Comparison of ENCODE assay signal across 17 cellular contexts in genomic region chr2:239276813-239277193, GRCh38.
DNase-seq lines count a peak whose midpoint lies in the region; ATAC-seq and TF ChIP-seq lines count a peak whose summit lies in the region.
"Had no signal": no experiment of that assay in that cellular context is flagged by ENCODE, and none has a peak within 500 bp of the region (broad histone marks: within the 10 kb centered on the region; RNA-seq: fewer than 3 reads in every experiment).

No MANE protein-coding gene starts in this region.

- ATAC-seq in DND-41 (ENCODE audit: insufficient read depth, low read depth) = peak; percentile 20; the same call in 1 of the 3 replicates
- ATAC-seq in GM18868 (IDR thresholded peaks at IDR 0.05; ENCODE audit: unreplicated experiment) = no peak
- ATAC-seq: left colon had no signal

- H4K20me1 ChIP-seq in DND-41 (ENCODE audit: insufficient read depth, low read length) (peaks cover 100% of the 10 kb centered on the region), neural progenitor cell (ENCODE audit: low read depth) (peaks cover 69% of the 10 kb centered on the region)

- peak; percentile 20; the same call in 1 of the 2 replicates for TF ChIP-seq CTCF in BE2C (IDR thresholded peaks at IDR 0.05; ENCODE audit: low read depth, low read length)
- peak; percentile 12 for TF ChIP-seq CTCF in DND-41 (IDR thresholded peaks at IDR 0.05; ENCODE audit: borderline replicate concordance, extremely low read depth, low read length, poor library complexity, severe bottlenecking)
- TF ChIP-seq CTCF in choroid plexus epithelial cell (conservative IDR thresholded peaks at IDR 0.05; ENCODE audit: low read depth, low read length) = peak; percentile 13
- peak; percentile 14 for TF ChIP-seq CTCF in neural progenitor cell (IDR thresholded peaks at IDR 0.05)

- peaks cover 37% of the 10 kb centered on the region for H3K4me1 ChIP-seq in BE2C
- H3K4me1 ChIP-seq in DND-41 (ENCODE audit: insufficient read depth, low read length) = peaks cover 95% of the 10 kb centered on the region
- peaks cover 18% of the 10 kb centered on the region for H3K4me1 ChIP-seq in neural progenitor cell
- H3K4me1 ChIP-seq: Caco-2 had no signal

- H3K4me1 Mint-ChIP-seq in neural progenitor cell = peaks cover 54% of the 10 kb centered on the region

- no peaks in the 10 kb centered on the region for H3K36me3 Mint-ChIP-seq in neural progenitor cell

- H3K27ac ChIP-seq in DND-41 (ENCODE audit: low read length) = peak overlapping the region; percentile 61
- no peak overlapping the region for H3K27ac ChIP-seq in neural progenitor cell

- H3K4me2 ChIP-seq in DND-41 (ENCODE audit: insufficient read depth, low read length) = peak overlapping the region; percentile 17; the same call in 1 of the 2 replicates
- no peak overlapping the region for H3K4me2 ChIP-seq in neural progenitor cell

- H3K9me3 Mint-ChIP-seq in neural progenitor cell = no peaks in the 10 kb centered on the region
- H3K9me3 Mint-ChIP-seq: stimulated activated naive CD8-positive, alpha-beta T cell treated with anti-CD3 and anti-CD28 coated beads, Interleukin-15, Interleukin-2, amounts not matched to agents 100 ng/mL and 50 ng/mL, for 24 hours had no signal

- H3K9ac ChIP-seq in DND-41 (ENCODE audit: low read depth, low read length) (no peak overlapping the region), neural progenitor cell (no peak overlapping the region)

- no peaks in the 10 kb centered on the region for H3K9me3 ChIP-seq in BE2C
- no peaks in the 10 kb centered on the region for H3K9me3 ChIP-seq in DND-41 (ENCODE audit: insufficient read depth, low read length, severe bottlenecking)
- H3K9me3 ChIP-seq in neural progenitor cell (ENCODE audit: low read depth) = no peaks in the 10 kb centered on the region
- H3K9me3 ChIP-seq: Caco-2 had no signal

- no peak overlapping the region for H2AFZ ChIP-seq in DND-41 (ENCODE audit: low read depth, low read length)
- H2AFZ ChIP-seq in neural progenitor cell (replicated peaks) = no peak overlapping the region

- peaks cover 100% of the 10 kb centered on the region for H3K79me2 ChIP-seq in DND-41 (ENCODE audit: insufficient read depth, low read length)
- H3K79me2 ChIP-seq in neural progenitor cell (ENCODE audit: low read depth) = peaks cover 80% of the 10 kb centered on the region

- H3K27me3 Mint-ChIP-seq in neural progenitor cell (ENCODE audit: insufficient read depth, low read depth) = peaks cover 8% of the 10 kb centered on the region

- H3K27me3 ChIP-seq in BE2C (no peaks in the 10 kb centered on the region), DND-41 (ENCODE audit: insufficient read depth, low read length, poor library complexity) (no peaks in the 10 kb centered on the region), neural progenitor cell (no peaks in the 10 kb centered on the region)

- H3K4me3 ChIP-seq in BE2C (ENCODE audit: low read depth, low read length) = no peak overlapping the region
- no peak overlapping the region for H3K4me3 ChIP-seq in DND-41 (ENCODE audit: low read depth in 1 of 2, low read length in 2 of 2)
- H3K4me3 ChIP-seq in choroid plexus epithelial cell (ENCODE audit: low read depth, low read length) = no peak overlapping the region
- no peak overlapping the region for H3K4me3 ChIP-seq in neural progenitor cell

- H3F3A ChIP-seq in neural progenitor cell (ENCODE audit: low read depth) = peaks cover 13% of the 10 kb centered on the region

- no peak overlapping the region for H3K4me3 Mint-ChIP-seq in neural progenitor cell
- H3K4me3 Mint-ChIP-seq: stimulated activated naive CD8-positive, alpha-beta T cell treated with anti-CD3 and anti-CD28 coated beads, Interleukin-15, Interleukin-2, amounts not matched to agents 100 ng/mL and 50 ng/mL, for 24 hours had no signal

- H3K27ac Mint-ChIP-seq in neural progenitor cell = no peak overlapping the region
- H3K27ac Mint-ChIP-seq: stimulated activated naive CD8-positive, alpha-beta T cell treated with anti-CD3 and anti-CD28 coated beads, Interleukin-15, Interleukin-2, amounts not matched to agents 100 ng/mL and 50 ng/mL, for 24 hours had no signal

- H3K36me3 ChIP-seq in BE2C = no peaks in the 10 kb centered on the region
- H3K36me3 ChIP-seq in DND-41 (ENCODE audit: insufficient read depth, low read length) = peaks cover 97% of the 10 kb centered on the region
- H3K36me3 ChIP-seq in neural progenitor cell = no peaks in the 10 kb centered on the region

- DNase-seq in BE2C = peak; percentile 8
- DNase-seq in DND-41 = no peak
- DNase-seq in choroid plexus epithelial cell (ENCODE audit: low read depth) = no peak
- DNase-seq in neural progenitor cell (ENCODE audit: low spot score) = no peak
- DNase-seq in activated gamma-delta T cell (lab: John Stamatoyannopoulos, UW) = no peak
- DNase-seq in GM19238 (ENCODE audit: insufficient read length, low spot score) = no peak
- no peak for DNase-seq in cerebellar nuclear complex (lab: John Stamatoyannopoulos, UW)
- DNase-seq: activated CD4-positive, CD25-positive, alpha-beta regulatory T cell; activated naive CD4-positive, alpha-beta T cell; Caco-2; cortex of kidney; NCI-H1417; NCI-H524; stimulated activated CD4-positive, alpha-beta T cell treated with anti-CD3 and anti-CD28 coated beads, Interleukin-4, amount 100 ng/mL, for 1 hour had no signal
